Comparison of ENCODE assay signal across 8 cellular contexts in genomic region chr10:43689618-43689954, GRCh38. TPM values are rescaled to one million over a fixed set of nuclear protein-coding genes. Genes with fewer than 3 reads are reported as not detected.
A peak's percentile ranks its signal among the peaks of the same experiment; 100 is the strongest.
DNase-seq lines count a peak whose midpoint lies in the region; ATAC-seq and TF ChIP-seq lines count a peak whose summit lies in the region.

No MANE protein-coding gene starts in this region.

- H3K9me3 ChIP-seq in mucosa of stomach (ENCODE audit: control insufficient read depth, low read length) = no peaks in the 10 kb centered on the region
- H3K9me3 ChIP-seq in transverse colon = no peaks in the 10 kb centered on the region

- no peaks in the 10 kb centered on the region for H3K27me3 ChIP-seq in mucosa of stomach (ENCODE audit: control insufficient read depth, insufficient read depth, low read length)
- no peaks in the 10 kb centered on the region for H3K27me3 ChIP-seq in transverse colon

- H3K27ac ChIP-seq in transverse colon = peak overlapping the region; percentile 60 to 75 (median 72)

- intact Hi-C loops in transverse colon (cut with DNase I; ENCODE audit: low total_unique reads) = loop anchor here (1.0 kb wide), 1 partner anchor 697 kb away; no protein-coding TSS in a partner anchor

- TF ChIP-seq CTCF in WI38 (IDR thresholded peaks at IDR 0.05; ENCODE audit: low read depth, low read length) (no peak), epithelial cell of esophagus (IDR thresholded peaks at IDR 0.05; ENCODE audit: insufficient read depth, low read depth, low read length, missing control alignments) (no peak), transverse colon (IDR thresholded peaks at IDR 0.05) (no peak)

- 3 to 9% methylated on average over 4 to 25 of the region's 25 CpGs for WGBS in transverse colon (ENCODE audit: low coverage in 1 of 2), 2 donors

- in situ Hi-C loops in transverse colon (cut with MboI; ENCODE audit: low pct_ligation_motif_present in 1 of 4, low pct_unique_long_range_greater_than_20kb in 1 of 4, low sequenced_read_pairs in 3 of 4) = loop anchor here in 2 of 4 donors (10.0 to 25.0 kb wide), 4 partner anchors 348 to 695 kb away; partner anchors contain the start of gene CXCL12 (in 1 of the 2)

- H3K4me1 ChIP-seq in mucosa of stomach (ENCODE audit: control insufficient read depth, insufficient read depth, low read length) = peaks cover 4% of the 10 kb centered on the region
- H3K4me1 ChIP-seq in transverse colon = peaks cover 0 to 14% (median 10%) of the 10 kb centered on the region in 4 donors

- H3K36me3 ChIP-seq in mucosa of stomach (ENCODE audit: control insufficient read depth, insufficient read depth, low read length) (no peaks in the 10 kb centered on the region), transverse colon (no peaks in the 10 kb centered on the region)

- H3K9ac ChIP-seq in mucosa of stomach (ENCODE audit: low read length) = peak overlapping the region; percentile 74

- H3K4me3 ChIP-seq in WI38 (ENCODE audit: low read depth, low read length) (peak overlapping the region; percentile 70), epithelial cell of esophagus (ENCODE audit: low read length) (peak overlapping the region; percentile 54), mucosa of stomach (ENCODE audit: low read length) (peak overlapping the region; percentile 80), transverse colon (peak overlapping the region; percentile 33 to 57 (median 42))

- TF ChIP-seq EP300 in transverse colon (IDR thresholded peaks at IDR 0.05; ENCODE audit: low read depth) = no peak

- ATAC-seq in activated CD4-positive, CD25-positive, alpha-beta regulatory T cell treated with anti-CD3 and anti-CD28 coated beads, Interleukin-2, amount 50 U/mL, for 24 hours = peak; percentile 50 to 61
- ATAC-seq in HG03025 (IDR thresholded peaks at IDR 0.05; ENCODE audit: low FRiP score, unreplicated experiment) = peak; percentile 27

- TF ChIP-seq POLR2A in transverse colon (IDR thresholded peaks at IDR 0.05) = no peak

- DNase-seq in activated CD4-positive, CD25-positive, alpha-beta regulatory T cell (lab: John Stamatoyannopoulos, UW) = no peak
- DNase-seq in epithelial cell of esophagus (ENCODE audit: low read depth) (peak; percentile 32), transverse colon (peak; percentile 61), GOT3 (lab: John Stamatoyannopoulos, UW) (no peak)

RNA-seq across cellular contexts. Expression of gene ZNF32, which starts 40.9 kb away (rescaled TPM):
- total RNA-seq in transverse colon = 10 to 100 TPM in 3 of 4 donors, 1 to 10 TPM in 1; 9.7 to 38.6 (median 22.1) TPM

Comparison
In these comparisons a context has a peak if more than half of its experiments do, and no peak if none do; other contexts are left out.
1. DNase-seq: peak in epithelial cell of esophagus (single experiment) and transverse colon (single experiment); none in activated CD4-positive, CD25-positive, alpha-beta regulatory T cell (0 of 4) and GOT3 (single experiment).
2. Peak in every context shown above with its lines, with median percentiles within 50 percentile points of each other: H3K4me3 ChIP-seq.